Comparison of ENCODE assay signal across 16 cellular contexts in genomic region chr10:133242611-133243356, GRCh38. TPM values are rescaled to one million over a fixed set of nuclear protein-coding genes. Genes with fewer than 3 reads are reported as not detected.
DNase-seq lines count a peak whose midpoint lies in the region; ATAC-seq, FAIRE-seq and TF ChIP-seq lines count a peak whose summit lies in the region.
"Had no signal": no experiment of that assay in that cellular context is flagged by ENCODE, and none has a peak within 500 bp of the region (broad histone marks: within the 10 kb centered on the region; RNA-seq: fewer than 3 reads in every experiment).

No MANE protein-coding gene starts in this region.

- H3K27me3 ChIP-seq in GM12878 (replicated peaks in 1 of 2; ENCODE audit: control insufficient read depth in 2 of 2, insufficient read depth in 2 of 2, low read length in 1 of 2), result 0 out of 4 replicates have a peak, but pooled peaks cover 0 to 1% of the 10 kb centered on the region in 2 experiments
- peaks cover 3 to 13% of the 10 kb centered on the region in 2 donors for H3K27me3 ChIP-seq in naive thymus-derived CD4-positive, alpha-beta T cell (ENCODE audit: control insufficient read depth in 2 of 2, insufficient read depth in 2 of 2, low read length in 2 of 2)

- H2AFZ ChIP-seq in GM12878 (ENCODE audit: control insufficient read depth, low read depth, low read length), result no peak overlapping the region

- TF ChIP-seq POLR2A in GM12878 (IDR thresholded peaks at IDR 0.05; ENCODE audit: low read depth, low read length), result no peak

- POLR2A ChIA-PET in GM12878 (lab: Charles Lee), result no interaction called here
- POLR2A ChIA-PET in naive thymus-derived CD4-positive, alpha-beta T cell (lab: Charles Lee), result no interaction called here

- no TSS peak for BruUV-seq in GM12878 (replicated peaks; lab: Mats Ljungman, UMichigan)

- H3K27ac ChIP-seq in GM12878 (ENCODE audit: control insufficient read depth, insufficient read depth), result no peak overlapping the region
- no peak overlapping the region for H3K27ac ChIP-seq in naive thymus-derived CD4-positive, alpha-beta T cell (ENCODE audit: low read depth, low read length)
- H3K27ac ChIP-seq: breast epithelium, heart left ventricle, sigmoid colon had no signal

- peaks cover 34 to 44% (median 42%) of the 10 kb centered on the region in 5 donors for H3K27me3 Mint-ChIP-seq in naive thymus-derived CD4-positive, alpha-beta T cell

- intact Hi-C loops in GM12878 (cut with micrococcal nuclease; ENCODE audit: unreplicated experiment), result no loop called here
- intact Hi-C loops in naive thymus-derived CD4-positive, alpha-beta T cell (cut with micrococcal nuclease), result no loop called here

- no peaks in the 10 kb centered on the region for H3K36me3 ChIP-seq in GM12878 (ENCODE audit: control insufficient read depth in 2 of 2, insufficient read depth in 2 of 2, low read length in 1 of 2)
- no peaks in the 10 kb centered on the region for H3K36me3 ChIP-seq in naive thymus-derived CD4-positive, alpha-beta T cell (ENCODE audit: control insufficient read depth in 2 of 3, insufficient read depth in 3 of 3, low read length in 3 of 3)
- H3K36me3 ChIP-seq: breast epithelium, heart left ventricle, sigmoid colon had no signal

- H3K4me3 Mint-ChIP-seq in naive thymus-derived CD4-positive, alpha-beta T cell, result peak overlapping the region in 6 of 10 donors; percentile 6 to 68 (median 46)
- H3K4me3 Mint-ChIP-seq: nephron had no signal

- no peaks in the 10 kb centered on the region; the same call in 1 of the 2 replicates for H4K20me1 ChIP-seq in GM12878 (ENCODE audit: control insufficient read depth, insufficient read depth)

- DNase-seq in CD1c-positive myeloid dendritic cell (ENCODE audit: extremely low spot score), result peak; percentile 11
- DNase-seq in H4 (ENCODE audit: low spot score), result peak; percentile 36
- no peak for DNase-seq in GM12878 (ENCODE audit: low read depth, low spot score)
- no peak for DNase-seq in naive thymus-derived CD4-positive, alpha-beta T cell
- no peak for DNase-seq in SW 1271 (lab: John Stamatoyannopoulos, UW)
- no peak for DNase-seq in NCI-H2196 treated with DMSO at 0.1 percent for 48 hours (lab: John Stamatoyannopoulos, UW; ENCODE audit: unreplicated experiment)
- DNase-seq: activated gamma-delta T cell treated with Interleukin-2 at 50 U/mL for 16 hours, COR-L47, HCEC 1CT, heart left ventricle, sigmoid colon had no signal

- RAD21 ChIA-PET in GM12878 (lab: Charles Lee; ENCODE audit: unreplicated experiment), result no interaction called here

- ATAC-seq in GM12878 (no peak), HG02840 (IDR thresholded peaks at IDR 0.05; ENCODE audit: low FRiP score, unreplicated experiment) (no peak)
- ATAC-seq in naive thymus-derived CD4-positive, alpha-beta T cell, result no peak
- ATAC-seq: heart left ventricle, left lobe of liver had no signal

- no peak overlapping the region for H3K4me3 ChIP-seq in GM12878
- H3K4me3 ChIP-seq in naive thymus-derived CD4-positive, alpha-beta T cell (ENCODE audit: low read length), result no peak overlapping the region
- H3K4me3 ChIP-seq: breast epithelium, heart left ventricle, sigmoid colon had no signal

- no peaks in the 10 kb centered on the region for H3K9me3 Mint-ChIP-seq in naive thymus-derived CD4-positive, alpha-beta T cell
- H3K9me3 Mint-ChIP-seq: nephron had no signal

- H3K27ac Mint-ChIP-seq in naive thymus-derived CD4-positive, alpha-beta T cell, result peak overlapping the region in 2 of 9 donors; percentile 48 to 73

- WGBS in GM12878 (ENCODE audit: insufficient coverage, insufficient replicate concordance, low lambda C conversion rate, missing lambda C conversion rate), result 78% methylated on average over 27 of the region's 27 CpGs

- H3K4me2 ChIP-seq in GM12878 (ENCODE audit: control insufficient read depth, insufficient read depth), result no peak overlapping the region

- H3K36me3 Mint-ChIP-seq in naive thymus-derived CD4-positive, alpha-beta T cell, result no peaks in the 10 kb centered on the region

- no peak for TF ChIP-seq EP300 in GM12878 (IDR thresholded peaks at IDR 0.05; ENCODE audit: borderline replicate concordance in 1 of 2, control insufficient read depth in 1 of 2, low read depth in 2 of 2, low read length in 2 of 2)

- TF ChIP-seq CTCF in GM12878 (IDR thresholded peaks at IDR 0.05 in 2 of 3, conservative IDR thresholded peaks at IDR 0.05 in 1 of 3; ENCODE audit: control insufficient read depth in 2 of 3, extremely low read depth in 1 of 3, insufficient read depth in 1 of 3, low read depth in 3 of 3, low read length in 3 of 3), result no peak

- no peaks in the 10 kb centered on the region for H3K9me3 ChIP-seq in GM12878 (replicated peaks; ENCODE audit: control insufficient read depth, insufficient read depth, low read length)
- H3K9me3 ChIP-seq in naive thymus-derived CD4-positive, alpha-beta T cell (ENCODE audit: control insufficient read depth in 2 of 3, low read length in 3 of 3), result no peaks in the 10 kb centered on the region
- H3K9me3 ChIP-seq: breast epithelium, heart left ventricle, sigmoid colon had no signal

- TF ChIP-seq RAD21 in GM12878 (IDR thresholded peaks at IDR 0.05; ENCODE audit: insufficient read depth, low read depth, low read length), result no peak

- in situ Hi-C loops in GM12878 (cut with MboI), result no loop called here

- peaks cover 15% of the 10 kb centered on the region for H3K4me1 ChIP-seq in GM12878 (ENCODE audit: control insufficient read depth, insufficient read depth, low read length)
- peaks cover 0 to 11% of the 10 kb centered on the region in 2 donors for H3K4me1 ChIP-seq in naive thymus-derived CD4-positive, alpha-beta T cell (ENCODE audit: control insufficient read depth in 2 of 2, insufficient read depth in 2 of 2, low read length in 2 of 2)
- H3K4me1 ChIP-seq: breast epithelium had no signal

- no peaks in the 10 kb centered on the region for H3K79me2 ChIP-seq in GM12878 (ENCODE audit: control insufficient read depth, insufficient read depth, low read length)

- no peak overlapping the region for H3K9ac ChIP-seq in GM12878 (ENCODE audit: control insufficient read depth, insufficient read depth, low read length)

- SMC1A ChIA-PET in GM12878 (lab: Charles Lee; ENCODE audit: uncharacterized antibody, unreplicated experiment), result no interaction called here

- peaks cover 11 to 29% (median 14%) of the 10 kb centered on the region in 7 donors for H3K4me1 Mint-ChIP-seq in naive thymus-derived CD4-positive, alpha-beta T cell

- FAIRE-seq in GM12878 (lab: Jason Lieb, UNC), result no peak

- CTCF ChIA-PET in GM12878 (lab: Yijun Ruan, JAX), result no interaction called here
- CTCF ChIA-PET in naive thymus-derived CD4-positive, alpha-beta T cell (lab: Charles Lee), result no interaction called here

RNA-seq across cellular contexts. Expression of gene VENTX, which starts 5.1 kb away (rescaled TPM):
- not detected in 2 replicates for total RNA-seq in H4 (2014; rRNA removed; shearing (Covaris generic))
- total RNA-seq in GM12878 (2013; cell fraction: nucleolus; rRNA removed), result not detected in 2 replicates
- total RNA-seq in GM12878 (2014; rRNA removed) (not detected in 2 replicates), GM12878 (2014; rRNA removed; fragmentation: Illumina TruSeq; extraction: Trizol) (not detected in 2 replicates), GM12878 (2021) (not detected in 2 replicates)
- not detected for polyA plus RNA-seq in GM12878 (2011; ENCODE audit: low read depth)
- polyA plus RNA-seq in GM12878 (2011; rRNA removed) (not detected in 2 replicates), GM12878 (2014; fragmentation: Illumina TruSeq; extraction: Trizol) (not detected in 2 replicates), GM12878 (2014; fragmentation: Nextera tagmentation; extraction: Ambion mirVana) (not detected), GM12878 (2014; rRNA removed) (not detected in 2 replicates), GM12878 (2016; fragmentation: Nextera tagmentation; extraction: Ambion mirVana) (under 1 TPM in 1 of 2 experiments, not detected in 1; 0.05 TPM)
- polyA plus RNA-seq in GM12878 (2011; cell fraction: cytosol; rRNA removed), result not detected in 2 replicates
- polyA plus RNA-seq in GM12878 (2011; cell fraction: nucleus; rRNA removed), result not detected in 2 replicates
- not detected in 2 replicates for polyA plus RNA-seq in GM12878 (2012)
- not detected in 2 replicates for polyA minus RNA-seq in GM12878 (2011; rRNA and poly(A)+ RNA removed)
- polyA minus RNA-seq in GM12878 (2011; cell fraction: cytosol; rRNA and poly(A)+ RNA removed), result not detected in 2 replicates
- not detected in 2 replicates for polyA minus RNA-seq in GM12878 (2011; cell fraction: nucleus; rRNA and poly(A)+ RNA removed)
- 1 to 10 TPM in 1 of 5 experiments, under 1 TPM in 1, not detected in 3; 0.85 to 5.7 TPM for total RNA-seq in naive thymus-derived CD4-positive, alpha-beta T cell
- polyA plus RNA-seq in naive thymus-derived CD4-positive, alpha-beta T cell, result not detected
- total RNA-seq: T-helper 1 cell treated with Interleukin-12 subunit alpha and Interleukin-12 subunit beta and Interleukin-4 antibody, amounts not matched to agents 30 ng/mL and 1 ng/mL, for 36 hours had no signal

RNA-seq across cellular contexts. Expression of gene UTF1, which starts 12.8 kb away (rescaled TPM):
- total RNA-seq in H4 (2014; rRNA removed; shearing (Covaris generic)), result not detected in 2 replicates
- not detected in 2 replicates for total RNA-seq in GM12878 (2013; cell fraction: nucleolus; rRNA removed)
- total RNA-seq in GM12878 (2014; rRNA removed), result not detected in 2 replicates
- not detected in 2 replicates for total RNA-seq in GM12878 (2014; rRNA removed; fragmentation: Illumina TruSeq; extraction: Trizol)
- not detected in 2 replicates for total RNA-seq in GM12878 (2021)
- polyA plus RNA-seq in GM12878 (2011; ENCODE audit: low read depth), result not detected
- polyA plus RNA-seq in GM12878 (2011; rRNA removed), result not detected in 2 replicates
- polyA plus RNA-seq in GM12878 (2011; cell fraction: cytosol; rRNA removed), result not detected in 2 replicates
- polyA plus RNA-seq in GM12878 (2011; cell fraction: nucleus; rRNA removed), result not detected in 2 replicates
- polyA plus RNA-seq in GM12878 (2012), result not detected in 2 replicates
- not detected in 2 replicates for polyA plus RNA-seq in GM12878 (2014; fragmentation: Illumina TruSeq; extraction: Trizol)
- not detected for polyA plus RNA-seq in GM12878 (2014; fragmentation: Nextera tagmentation; extraction: Ambion mirVana)
- polyA plus RNA-seq in GM12878 (2014; rRNA removed), result not detected in 2 replicates
- polyA plus RNA-seq in GM12878 (2016; fragmentation: Nextera tagmentation; extraction: Ambion mirVana), result not detected
- not detected in 2 replicates for polyA minus RNA-seq in GM12878 (2011; rRNA and poly(A)+ RNA removed)
- not detected in 2 replicates for polyA minus RNA-seq in GM12878 (2011; cell fraction: cytosol; rRNA and poly(A)+ RNA removed)
- polyA minus RNA-seq in GM12878 (2011; cell fraction: nucleus; rRNA and poly(A)+ RNA removed), result not detected in 2 replicates
- under 1 TPM in 1 of 5 experiments, not detected in 4; 0.56 TPM for total RNA-seq in naive thymus-derived CD4-positive, alpha-beta T cell
- not detected for polyA plus RNA-seq in naive thymus-derived CD4-positive, alpha-beta T cell
- total RNA-seq: breast epithelium; heart left ventricle; left lobe of liver; sigmoid colon; T-helper 1 cell treated with Interleukin-12 subunit alpha and Interleukin-12 subunit beta and Interleukin-4 antibody, amounts not matched to agents 30 ng/mL and 1 ng/mL, for 36 hours had no signal
- polyA plus RNA-seq: heart left ventricle, sigmoid colon had no signal

RNA-seq across cellular contexts. Expression of gene ADAM8, which starts 33.9 kb away (rescaled TPM):
- total RNA-seq in H4 (2014; rRNA removed; shearing (Covaris generic)), result 0.50 and 2.8 TPM in 2 replicates
- total RNA-seq in GM12878 (2013; cell fraction: nucleolus; rRNA removed), result 204 and 240 TPM in 2 replicates
- total RNA-seq in GM12878 (2014; rRNA removed) (31.6 and 37.4 TPM in 2 replicates), GM12878 (2014; rRNA removed; fragmentation: Illumina TruSeq; extraction: Trizol) (13.0 and 13.2 TPM in 2 replicates), GM12878 (2021) (86.1 and 92.7 TPM in 2 replicates)
- polyA plus RNA-seq in GM12878 (2011; ENCODE audit: low read depth), result 13.7 TPM
- polyA plus RNA-seq in GM12878 (2011; rRNA removed) (5.3 and 15.1 TPM in 2 replicates), GM12878 (2014; fragmentation: Illumina TruSeq; extraction: Trizol) (0.68 and 6.8 TPM in 2 replicates), GM12878 (2014; fragmentation: Nextera tagmentation; extraction: Ambion mirVana) (1 to 10 TPM in 1 of 2 experiments, under 1 TPM in 1; 0.37 to 2.3 TPM), GM12878 (2014; rRNA removed) (51.6 and 73.2 TPM in 2 replicates), GM12878 (2016; fragmentation: Nextera tagmentation; extraction: Ambion mirVana) (10 to 100 TPM; 28.4 to 34.1 TPM)
- polyA plus RNA-seq in GM12878 (2011; cell fraction: cytosol; rRNA removed), result 20.0 and 33.8 TPM in 2 replicates
- polyA plus RNA-seq in GM12878 (2011; cell fraction: nucleus; rRNA removed), result 351 and 379 TPM in 2 replicates
- 44.0 and 54.6 TPM in 2 replicates for polyA plus RNA-seq in GM12878 (2012)
- polyA minus RNA-seq in GM12878 (2011; rRNA and poly(A)+ RNA removed), result 14.7 and 35.3 TPM in 2 replicates
- polyA minus RNA-seq in GM12878 (2011; cell fraction: cytosol; rRNA and poly(A)+ RNA removed), result 13.4 and 24.5 TPM in 2 replicates
- 96.1 and 129 TPM in 2 replicates for polyA minus RNA-seq in GM12878 (2011; cell fraction: nucleus; rRNA and poly(A)+ RNA removed)
- 100 to 1,000 TPM in 2 of 5 experiments, 10 to 100 TPM in 3; 19.5 to 239 (median 87.6) TPM for total RNA-seq in naive thymus-derived CD4-positive, alpha-beta T cell
- 10 to 100 TPM; 22.7 to 27.8 TPM for polyA plus RNA-seq in naive thymus-derived CD4-positive, alpha-beta T cell

Comparison
In these comparisons a context has a peak if more than half of its experiments do, and no peak if none do; other contexts are left out.
1. DNase-seq: peak in CD1c-positive myeloid dendritic cell (single experiment) and H4 (single experiment); none in GM12878 (single experiment), naive thymus-derived CD4-positive, alpha-beta T cell (0 of 9), SW 1271 (0 of 2) and NCI-H2196 treated with DMSO at 0.1 percent for 48 hours (single experiment).